Comparison of ENCODE assay signal across 1 cellular context in the genomic region with DNA sequence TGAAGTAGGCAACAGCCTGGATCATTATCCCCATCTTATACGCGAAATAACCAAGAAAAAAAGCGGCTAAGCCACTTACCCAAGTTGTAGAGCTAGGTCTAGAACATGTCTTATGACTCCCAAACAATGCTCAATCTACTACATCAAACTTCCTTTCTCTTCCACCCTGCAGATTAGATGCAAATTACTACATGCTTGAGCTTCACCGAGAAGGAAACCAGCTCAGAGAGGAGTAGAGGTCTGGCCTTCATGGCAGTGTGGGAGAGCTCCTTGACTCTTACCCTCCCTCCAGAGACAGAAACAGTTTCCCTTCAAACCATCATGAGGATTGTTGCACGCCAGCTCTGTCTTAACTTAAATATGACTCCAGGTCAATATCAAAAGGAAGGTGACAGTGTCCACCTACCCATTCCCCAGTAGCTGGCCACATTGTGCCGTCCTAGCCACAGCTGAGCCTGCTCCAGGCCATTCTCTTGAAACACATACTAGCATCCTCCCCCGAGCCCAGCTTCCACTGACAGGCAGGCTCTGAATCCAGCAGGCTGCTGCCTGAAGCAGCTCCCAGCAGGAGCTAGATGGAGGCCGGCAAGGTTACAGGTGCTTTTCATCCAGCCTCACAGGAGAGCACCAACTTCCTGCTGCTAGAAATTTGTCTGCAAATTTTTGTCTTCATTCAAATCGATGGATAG.
TF ChIP-seq lines count a peak whose summit lies in the region.

No MANE protein-coding gene starts in this region.

TF ChIP-seq in HCT116, 20 proteins besides CTCF, POLR2A, EP300 and RAD21 (continued from another document):
- TF ChIP-seq, protein P1, sequence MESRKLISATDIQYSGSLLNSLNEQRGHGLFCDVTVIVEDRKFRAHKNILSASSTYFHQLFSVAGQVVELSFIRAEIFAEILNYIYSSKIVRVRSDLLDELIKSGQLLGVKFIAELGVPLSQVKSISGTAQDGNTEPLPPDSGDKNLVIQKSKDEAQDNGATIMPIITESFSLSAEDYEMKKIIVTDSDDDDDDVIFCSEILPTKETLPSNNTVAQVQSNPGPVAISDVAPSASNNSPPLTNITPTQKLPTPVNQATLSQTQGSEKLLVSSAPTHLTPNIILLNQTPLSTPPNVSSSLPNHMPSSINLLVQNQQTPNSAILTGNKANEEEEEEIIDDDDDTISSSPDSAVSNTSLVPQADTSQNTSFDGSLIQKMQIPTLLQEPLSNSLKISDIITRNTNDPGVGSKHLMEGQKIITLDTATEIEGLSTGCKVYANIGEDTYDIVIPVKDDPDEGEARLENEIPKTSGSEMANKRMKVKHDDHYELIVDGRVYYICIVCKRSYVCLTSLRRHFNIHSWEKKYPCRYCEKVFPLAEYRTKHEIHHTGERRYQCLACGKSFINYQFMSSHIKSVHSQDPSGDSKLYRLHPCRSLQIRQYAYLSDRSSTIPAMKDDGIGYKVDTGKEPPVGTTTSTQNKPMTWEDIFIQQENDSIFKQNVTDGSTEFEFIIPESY (IDR thresholded peaks at IDR 0.05; ENCODE audit: extremely low read depth, insufficient replicate concordance, low read length), result no peak
- TF ChIP-seq ZNF274 (IDR thresholded peaks at IDR 0.05; ENCODE audit: low read depth, low read length) (no peak), EGR1 (IDR thresholded peaks at IDR 0.05; ENCODE audit: low read depth) (no peak), SIN3A (IDR thresholded peaks at IDR 0.05; ENCODE audit: low read depth) (no peak), ATF3 (IDR thresholded peaks at IDR 0.05) (no peak), ELF1 (IDR thresholded peaks at IDR 0.05; ENCODE audit: borderline replicate concordance, low read depth) (no peak), FOSL1 (IDR thresholded peaks at IDR 0.05; ENCODE audit: low read depth) (no peak), YY1 (IDR thresholded peaks at IDR 0.05; ENCODE audit: extremely low read depth, insufficient replicate concordance, low read depth, low read length) (no peak), EZH2phosphoT487 (IDR thresholded peaks at IDR 0.05; ENCODE audit: borderline replicate concordance) (no peak), CEBPB (IDR thresholded peaks at IDR 0.05; ENCODE audit: low read depth) (no peak), JUND (IDR thresholded peaks at IDR 0.05) (no peak; the same call in 1 of the 2 replicates), CBX3 (IDR thresholded peaks at IDR 0.05; ENCODE audit: low read depth) (no peak), EZH2 (IDR thresholded peaks at IDR 0.05) (no peak), REST (IDR thresholded peaks at IDR 0.05; ENCODE audit: low read depth) (no peak), TCF7L2 (IDR thresholded peaks at IDR 0.05; ENCODE audit: borderline replicate concordance, extremely low read depth, insufficient read depth, insufficient read length) (no peak)
